Comparison of ENCODE assay signal across 1 cellular context in the genomic region with DNA sequence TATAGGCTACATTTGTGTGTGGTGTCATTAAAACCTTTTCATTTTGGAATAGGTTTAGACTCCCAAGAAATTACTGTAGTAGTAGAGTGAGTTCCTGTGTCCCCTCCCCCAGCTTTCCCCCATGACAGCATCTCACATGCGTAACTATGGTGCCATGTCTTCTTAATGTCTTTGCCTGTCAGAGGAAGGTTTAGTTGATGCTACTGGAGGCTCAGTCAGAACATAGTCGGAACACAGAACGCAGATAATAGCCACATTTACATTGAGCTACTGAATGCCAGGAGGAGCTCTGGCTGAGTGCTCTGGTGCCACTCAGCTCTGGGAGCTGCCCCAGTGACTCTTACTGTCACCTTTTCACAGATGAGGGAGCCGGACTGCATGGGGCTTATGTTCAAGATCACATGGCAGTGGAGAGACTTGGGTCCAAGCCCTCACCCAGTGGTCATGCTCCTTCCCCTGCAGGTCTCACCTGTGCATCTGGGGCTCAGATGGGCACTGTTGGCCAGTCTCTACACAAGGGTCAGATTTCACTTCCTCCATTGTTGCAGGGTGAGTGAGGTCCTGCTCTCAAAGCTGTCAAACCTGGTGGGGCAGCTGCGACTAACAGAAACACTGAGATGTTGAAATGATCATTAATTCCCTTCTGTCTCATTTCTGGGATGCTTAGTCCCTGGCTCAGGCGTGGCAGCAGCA.
TF ChIP-seq lines count a peak whose summit lies in the region.

No MANE protein-coding gene starts in this region.

TF ChIP-seq in IMR-90, 13 proteins besides CTCF, POLR2A, EP300 and RAD21:
- TF ChIP-seq, protein P1, sequence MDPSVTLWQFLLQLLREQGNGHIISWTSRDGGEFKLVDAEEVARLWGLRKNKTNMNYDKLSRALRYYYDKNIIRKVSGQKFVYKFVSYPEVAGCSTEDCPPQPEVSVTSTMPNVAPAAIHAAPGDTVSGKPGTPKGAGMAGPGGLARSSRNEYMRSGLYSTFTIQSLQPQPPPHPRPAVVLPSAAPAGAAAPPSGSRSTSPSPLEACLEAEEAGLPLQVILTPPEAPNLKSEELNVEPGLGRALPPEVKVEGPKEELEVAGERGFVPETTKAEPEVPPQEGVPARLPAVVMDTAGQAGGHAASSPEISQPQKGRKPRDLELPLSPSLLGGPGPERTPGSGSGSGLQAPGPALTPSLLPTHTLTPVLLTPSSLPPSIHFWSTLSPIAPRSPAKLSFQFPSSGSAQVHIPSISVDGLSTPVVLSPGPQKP (IDR thresholded peaks at IDR 0.05; ENCODE audit: borderline replicate concordance, low read depth, low read length), result no peak
- TF ChIP-seq NFE2L2 (IDR thresholded peaks at IDR 0.05; ENCODE audit: low read depth, low read length) (no peak), CHD1 (IDR thresholded peaks at IDR 0.05; ENCODE audit: low read depth, low read length) (no peak), SMC3 (IDR thresholded peaks at IDR 0.05; ENCODE audit: low read depth, low read length) (no peak), MXI1 (IDR thresholded peaks at IDR 0.05; ENCODE audit: borderline replicate concordance, low read depth, low read length) (no peak), FOS (IDR thresholded peaks at IDR 0.05; ENCODE audit: low read depth, low read length) (no peak), RFX5 (IDR thresholded peaks at IDR 0.05; ENCODE audit: low read depth, low read length) (no peak), MAZ (IDR thresholded peaks at IDR 0.05; ENCODE audit: borderline replicate concordance, low read depth, low read length) (no peak), BHLHE40 (IDR thresholded peaks at IDR 0.05; ENCODE audit: low read depth, low read length) (no peak), RCOR1 (IDR thresholded peaks at IDR 0.05; ENCODE audit: insufficient replicate concordance, low read length) (no peak), CEBPB (IDR thresholded peaks at IDR 0.05; ENCODE audit: low read depth, low read length) (no peak), MAFK (IDR thresholded peaks at IDR 0.05; ENCODE audit: low read depth, low read length) (no peak)
- TF ChIP-seq, protein P2, sequence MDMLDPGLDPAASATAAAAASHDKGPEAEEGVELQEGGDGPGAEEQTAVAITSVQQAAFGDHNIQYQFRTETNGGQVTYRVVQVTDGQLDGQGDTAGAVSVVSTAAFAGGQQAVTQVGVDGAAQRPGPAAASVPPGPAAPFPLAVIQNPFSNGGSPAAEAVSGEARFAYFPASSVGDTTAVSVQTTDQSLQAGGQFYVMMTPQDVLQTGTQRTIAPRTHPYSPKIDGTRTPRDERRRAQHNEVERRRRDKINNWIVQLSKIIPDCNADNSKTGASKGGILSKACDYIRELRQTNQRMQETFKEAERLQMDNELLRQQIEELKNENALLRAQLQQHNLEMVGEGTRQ (IDR thresholded peaks at IDR 0.05; ENCODE audit: low read depth, low read length), result no peak
